In the genomic region with DNA sequence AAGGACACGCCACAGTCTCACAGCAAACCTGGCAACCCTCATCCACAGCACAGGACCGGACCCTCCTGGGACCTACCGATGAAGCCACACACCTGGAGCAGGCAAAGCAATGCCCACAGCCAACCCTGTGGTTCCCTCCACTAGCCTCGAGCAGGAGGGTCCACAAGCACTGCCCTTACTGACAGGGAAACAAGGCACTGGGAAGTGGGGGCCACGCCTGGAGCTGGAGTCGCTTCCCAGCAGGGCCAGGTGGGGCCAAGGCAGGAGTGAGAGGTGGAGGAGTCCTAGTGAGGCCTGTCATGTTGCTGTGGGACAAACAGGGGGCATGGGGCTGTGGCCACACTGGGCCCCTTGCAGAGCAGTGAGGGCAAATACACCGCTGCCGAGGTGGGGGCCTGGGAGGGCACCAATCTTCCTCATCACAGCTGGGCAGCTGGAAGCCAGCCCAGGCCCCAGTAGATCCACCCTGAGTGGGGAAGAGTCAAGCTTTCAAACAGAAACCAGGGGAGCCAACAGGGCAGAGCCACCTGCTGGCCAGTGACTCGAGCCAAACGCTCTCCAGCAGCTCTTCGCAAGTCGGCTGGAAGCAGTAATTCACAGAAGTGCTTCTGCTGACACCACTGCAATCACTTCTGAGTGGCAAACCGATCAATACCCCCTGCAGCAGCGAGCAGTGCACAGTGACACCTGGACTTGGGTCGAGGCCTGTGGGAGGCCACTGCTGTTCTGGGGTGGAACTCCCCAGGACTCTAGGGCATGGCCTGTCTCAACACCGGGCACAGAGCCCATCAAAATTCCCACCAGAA, we compare ENCODE assay signal across 8 cellular contexts. TPM values are rescaled to one million over a fixed set of nuclear protein-coding genes. Genes with fewer than 3 reads are reported as not detected.
A peak's percentile ranks its signal among the peaks of the same experiment; 100 is the strongest.
DNase-seq lines count a peak whose midpoint lies in the region; FAIRE-seq and TF ChIP-seq lines count a peak whose summit lies in the region.

No MANE protein-coding gene starts in this region.

- no peak overlapping the region for H3K9ac ChIP-seq in HUES48 (ENCODE audit: low read depth, low read length)
- no peak overlapping the region for H3K9ac ChIP-seq in kidney (ENCODE audit: low read length in 2 of 2)

- H3K9me3 ChIP-seq in HUES48 (ENCODE audit: control insufficient read depth, insufficient read depth, low read length) (no peaks in the 10 kb centered on the region), kidney (ENCODE audit: control insufficient read depth in 1 of 2, low read length in 2 of 2) (no peaks in the 10 kb centered on the region), prostate gland (no peaks in the 10 kb centered on the region)

- no peak for FAIRE-seq in kidney (lab: Jason Lieb, UNC)

- TF ChIP-seq CTCF in kidney (IDR thresholded peaks at IDR 0.05; ENCODE audit: borderline replicate concordance, extremely low read depth, insufficient read depth), result no peak
- TF ChIP-seq CTCF in prostate gland (IDR thresholded peaks at IDR 0.05), result peak in 1 of 4 experiments; percentile 25

- H3K4me3 ChIP-seq in HUES48 (ENCODE audit: low read depth, low read length) (no peak overlapping the region), kidney (ENCODE audit: low read length in 2 of 2) (no peak overlapping the region), prostate gland (no peak overlapping the region)

- DNase-seq in AG20443 (ENCODE audit: low spot score) (peak; percentile 69), SW480 (ENCODE audit: low spot score) (peak; percentile 38), kidney (peak; percentile 57), pons (ENCODE audit: low spot score) (no peak), prostate gland (ENCODE audit: low spot score) (no peak), NCI-H187 treated with DMSO at 0.1 percent for 48 hours (lab: John Stamatoyannopoulos, UW) (no peak)
- DNase-seq in stimulated activated CD8-positive, alpha-beta memory T cell treated with anti-CD3 and anti-CD28 coated beads, Interleukin-4, amount 100 ng/mL, for 48 hours, result no peak

- no peak for TF ChIP-seq POLR2A in prostate gland (IDR thresholded peaks at IDR 0.05)

- intact Hi-C loops in kidney (cut with DNase I) (no loop called here), prostate gland (cut with DNase I) (no loop called here)

- H3K27ac ChIP-seq in HUES48 (ENCODE audit: low read depth, low read length) (peak overlapping the region; percentile 25), kidney (ENCODE audit: low read depth in 2 of 2, low read length in 2 of 2) (no peak overlapping the region), prostate gland (no peak overlapping the region)

- WGBS in prostate gland, result 45% methylated on average over 16 of the region's 16 CpGs

- H3K4me1 ChIP-seq in HUES48 (ENCODE audit: control insufficient read depth, insufficient read depth, low read length) (peaks cover 12% of the 10 kb centered on the region; the same call in 1 of the 2 replicates), kidney (ENCODE audit: control insufficient read depth in 1 of 2, insufficient read depth in 1 of 2, low read depth in 1 of 2, low read length in 2 of 2) (no peaks in the 10 kb centered on the region), prostate gland (replicated peaks) (no peaks in the 10 kb centered on the region)

- H3K27me3 ChIP-seq in HUES48 (ENCODE audit: control insufficient read depth, insufficient read depth, low read length) (no peaks in the 10 kb centered on the region), prostate gland (replicated peaks; ENCODE audit: insufficient read depth) (peaks cover 9% of the 10 kb centered on the region)

- H3K36me3 ChIP-seq in HUES48 (ENCODE audit: control insufficient read depth, insufficient read depth, low read length) (no peaks in the 10 kb centered on the region), kidney (ENCODE audit: control insufficient read depth in 1 of 2, insufficient read depth in 2 of 2, low read length in 2 of 2) (no peaks in the 10 kb centered on the region), prostate gland (no peaks in the 10 kb centered on the region)

RNA-seq across cellular contexts. Expression of a gene that starts 13.7 kb away (rescaled TPM):
- total RNA-seq in kidney (0.57 TPM), prostate gland (1 to 10 TPM in 1 of 2 donors, under 1 TPM in 1; 0.14 to 3.3 TPM)
- 0.52 TPM for polyA plus RNA-seq in kidney (ENCODE audit: insufficient read depth, low read depth, low replicate concordance)

RNA-seq across cellular contexts. Expression of a gene that starts 36.5 kb away (rescaled TPM):
- total RNA-seq in kidney (11.8 TPM), prostate gland (10 to 100 TPM in 1 of 2 donors, 1 to 10 TPM in 1; 3.3 to 10.5 TPM)
- polyA plus RNA-seq in kidney (ENCODE audit: insufficient read depth, low read depth, low replicate concordance), result 1.5 TPM

RNA-seq across cellular contexts. Expression of a gene that starts 43.2 kb away (rescaled TPM):
- total RNA-seq in kidney (not detected), prostate gland (not detected)
- not detected for polyA plus RNA-seq in kidney (ENCODE audit: insufficient read depth, low read depth, low replicate concordance)

Comparison
In these comparisons a context has a peak if more than half of its experiments do, and no peak if none do; other contexts are left out.
1. DNase-seq: peak in AG20443 (single experiment), SW480 (single experiment) and kidney (single experiment); none in stimulated activated CD8-positive, alpha-beta memory T cell treated with anti-CD3 and anti-CD28 coated beads, Interleukin-4, amount 100 ng/mL, for 48 hours (single experiment), pons (single experiment), prostate gland (single experiment) and NCI-H187 treated with DMSO at 0.1 percent for 48 hours (single experiment).